Comparison of ENCODE assay signal across 9 cellular contexts in genomic region chr13:39016789-39017188, GRCh38. TPM values are rescaled to one million over a fixed set of nuclear protein-coding genes. Genes with fewer than 3 reads are reported as not detected.
A peak's percentile ranks its signal among the peaks of the same experiment; 100 is the strongest.
DNase-seq lines count a peak whose midpoint lies in the region; ATAC-seq, FAIRE-seq and TF ChIP-seq lines count a peak whose summit lies in the region.
"Had no signal": no experiment of that assay in that cellular context is flagged by ENCODE, and none has a peak within 500 bp of the region (broad histone marks: within the 10 kb centered on the region; RNA-seq: fewer than 3 reads in every experiment).

No MANE protein-coding gene starts in this region.

- peaks cover 20 to 25% of the 10 kb centered on the region in 2 experiments for H3K36me3 ChIP-seq in keratinocyte (ENCODE audit: control insufficient read depth in 2 of 2, extremely low read depth in 1 of 2, insufficient read depth in 2 of 2, low read length in 2 of 2)

- no peaks in the 10 kb centered on the region for H3K9me1 ChIP-seq in keratinocyte (ENCODE audit: control insufficient read depth, extremely low read depth, insufficient read depth, low read length)

- H3K4me2 ChIP-seq in keratinocyte (ENCODE audit: control insufficient read depth, extremely low read depth, insufficient read depth, low read depth, low read length) = no peak overlapping the region

- no peaks in the 10 kb centered on the region for H3K9me3 ChIP-seq in keratinocyte (ENCODE audit: control insufficient read depth, low read depth, low read length)

- ATAC-seq in HG02588 (IDR thresholded peaks at IDR 0.05; ENCODE audit: unreplicated experiment) = peak; percentile 78
- peak; percentile 79 for ATAC-seq in activated naive CD8-positive, alpha-beta T cell treated with anti-CD3 and anti-CD28 coated beads, Interleukin-2, amount 50 U/mL, for 24 hours

- no peak overlapping the region for H3K4me3 ChIP-seq in keratinocyte (ENCODE audit: control insufficient read depth in 2 of 3, extremely low read depth in 1 of 3, insufficient read depth in 2 of 3, low read depth in 1 of 3, low read length in 3 of 3)
- H3K4me3 ChIP-seq: lung had no signal

- H3K27me3 ChIP-seq in keratinocyte (ENCODE audit: control insufficient read depth, extremely low read depth, insufficient read depth, low read length) = no peaks in the 10 kb centered on the region

- H3K9me3 Mint-ChIP-seq in activated naive CD8-positive, alpha-beta T cell treated with anti-CD3 and anti-CD28 coated beads, Interleukin-2, amount 50 U/mL, for 24 hours = no peaks in the 10 kb centered on the region
- no peaks in the 10 kb centered on the region for H3K9me3 Mint-ChIP-seq in Calu3 (ENCODE audit: low read depth, unreplicated experiment)

- no peak overlapping the region for H3K27ac Mint-ChIP-seq in activated naive CD8-positive, alpha-beta T cell treated with anti-CD3 and anti-CD28 coated beads, Interleukin-2, amount 50 U/mL, for 24 hours
- H3K27ac Mint-ChIP-seq in Calu3 (ENCODE audit: unreplicated experiment) = no peak overlapping the region

- peaks cover 58% of the 10 kb centered on the region for H3K36me3 Mint-ChIP-seq in activated naive CD8-positive, alpha-beta T cell treated with anti-CD3 and anti-CD28 coated beads, Interleukin-2, amount 50 U/mL, for 24 hours (ENCODE audit: low read depth)
- H3K36me3 Mint-ChIP-seq in Calu3 (ENCODE audit: insufficient read depth, unreplicated experiment) = peaks cover 32% of the 10 kb centered on the region

- dilution Hi-C loops in keratinocyte (cut with MboI; ENCODE audit: extremely low pct_ligation_motif_present, low sequenced_read_pairs) = no loop called here

- TF ChIP-seq CTCF in GM13976 (IDR thresholded peaks at IDR 0.05; ENCODE audit: borderline replicate concordance, control extremely low read depth, extremely low read depth, insufficient read depth, missing control alignments) = peak; percentile 51
- TF ChIP-seq CTCF in keratinocyte (optimal IDR thresholded peaks at IDR 0.05 in 1 of 3, IDR thresholded peaks at IDR 0.05 in 1 of 3, conservative IDR thresholded peaks at IDR 0.05 in 1 of 3; ENCODE audit: extremely low read depth in 1 of 3, insufficient read depth in 2 of 3, low read length in 3 of 3) = peak; percentile 56 to 75 (median 66)
- no peak for TF ChIP-seq CTCF in Calu3 (IDR thresholded peaks at IDR 0.05; ENCODE audit: unreplicated experiment)

- intact Hi-C loops in Calu3 (cut with micrococcal nuclease; ENCODE audit: unreplicated experiment) = no loop called here

- CTCF ChIA-PET in Calu3 (lab: Charles Lee) = interaction anchor here (0.9 kb wide), 1 partner anchor 36 kb away, joined by 3 read pairs; no protein-coding TSS in a partner anchor

- in situ Hi-C loops in GM13976 (cut with MboI; ENCODE audit: low sequenced_read_pairs, unreplicated experiment) = no loop called here

- peaks cover 4% of the 10 kb centered on the region for H3K4me1 Mint-ChIP-seq in activated naive CD8-positive, alpha-beta T cell treated with anti-CD3 and anti-CD28 coated beads, Interleukin-2, amount 50 U/mL, for 24 hours
- H3K4me1 Mint-ChIP-seq in Calu3 (ENCODE audit: low read depth, unreplicated experiment) = no peaks in the 10 kb centered on the region

- no peaks in the 10 kb centered on the region for H4K20me1 ChIP-seq in keratinocyte (ENCODE audit: control insufficient read depth, extremely low read depth, insufficient read depth, low read length)

- no peaks in the 10 kb centered on the region for H3K4me1 ChIP-seq in keratinocyte (ENCODE audit: control insufficient read depth, extremely low read depth, insufficient read depth, low read length)

- DNase-seq in AML-193 (lab: John Stamatoyannopoulos, UW) (peak; percentile 27 to 28), GM13976 (ENCODE audit: low spot score) (peak; percentile 41), MV-4-11 (lab: John Stamatoyannopoulos, UW) (peak; percentile 9), keratinocyte (ENCODE audit: low read depth, low spot score) (no peak), ureter (ENCODE audit: low spot score) (no peak), Calu3 (no peak)
- no peak for DNase-seq in activated naive CD8-positive, alpha-beta T cell treated with anti-CD3 and anti-CD28 coated beads, Interleukin-2, amount 50 U/mL, for 24 hours

- H3K9ac ChIP-seq in keratinocyte (ENCODE audit: control insufficient read depth, extremely low read depth, insufficient read depth, low read length) = no peak overlapping the region

- H3K27me3 Mint-ChIP-seq in activated naive CD8-positive, alpha-beta T cell treated with anti-CD3 and anti-CD28 coated beads, Interleukin-2, amount 50 U/mL, for 24 hours = no peaks in the 10 kb centered on the region
- H3K27me3 Mint-ChIP-seq in Calu3 (ENCODE audit: unreplicated experiment) = no peaks in the 10 kb centered on the region

- BruUV-seq in Calu3 (replicated peaks; lab: Mats Ljungman, UMichigan) = no TSS peak

- H3K79me2 ChIP-seq in keratinocyte (ENCODE audit: control insufficient read depth, insufficient read depth, low read length) = no peaks in the 10 kb centered on the region

- peak; percentile 85 for FAIRE-seq in keratinocyte (lab: Jason Lieb, UNC)

- no peak overlapping the region for H2AFZ ChIP-seq in keratinocyte (ENCODE audit: control insufficient read depth, low read length)

- H3K27ac ChIP-seq in keratinocyte (ENCODE audit: control insufficient read depth, insufficient read depth, low read length) = no peak overlapping the region

- H3K4me3 Mint-ChIP-seq in activated naive CD8-positive, alpha-beta T cell treated with anti-CD3 and anti-CD28 coated beads, Interleukin-2, amount 50 U/mL, for 24 hours = no peak overlapping the region
- H3K4me3 Mint-ChIP-seq in Calu3 (ENCODE audit: low read depth, unreplicated experiment) = no peak overlapping the region

RNA-seq across cellular contexts. Expression of gene PROSER1, which starts 21.1 kb away (rescaled TPM):
- 7.0 to 16.9 TPM (median 14.5 TPM) in 3 replicates for polyA plus RNA-seq in keratinocyte
- polyA plus RNA-seq in keratinocyte (2011; ENCODE audit: low read depth) = 23.8 TPM
- polyA plus RNA-seq in keratinocyte (2011; cell fraction: cytosol; rRNA removed) = 10.9 and 16.8 TPM in 2 replicates
- 24.9 and 27.2 TPM in 2 replicates for polyA plus RNA-seq in keratinocyte (2011; cell fraction: nucleus; rRNA removed)
- polyA plus RNA-seq in keratinocyte (2012; ENCODE audit: low replicate concordance) = 11.6 and 12.4 TPM in 2 replicates
- polyA minus RNA-seq in keratinocyte = 8.2 to 14.8 TPM (median 12.1 TPM) in 3 replicates
- 11.7 TPM for polyA minus RNA-seq in keratinocyte (2011; cell fraction: cytosol; rRNA and poly(A)+ RNA removed)
- 9.3 and 11.5 TPM in 2 replicates for polyA minus RNA-seq in keratinocyte (2011; cell fraction: nucleus; rRNA and poly(A)+ RNA removed)
- total RNA-seq in ureter (39.6 TPM), Calu3 (2022) (36.0 and 39.5 TPM in 2 replicates)

RNA-seq across cellular contexts. Expression of gene NHLRC3, which starts 21.5 kb away (rescaled TPM):
- 5.4 to 9.6 TPM (median 8.8 TPM) in 3 replicates for polyA plus RNA-seq in keratinocyte
- 2.5 TPM for polyA plus RNA-seq in keratinocyte (2011; ENCODE audit: low read depth)
- 2.1 and 3.1 TPM in 2 replicates for polyA plus RNA-seq in keratinocyte (2011; cell fraction: cytosol; rRNA removed)
- 19.4 and 25.1 TPM in 2 replicates for polyA plus RNA-seq in keratinocyte (2011; cell fraction: nucleus; rRNA removed)
- polyA plus RNA-seq in keratinocyte (2012; ENCODE audit: low replicate concordance) = 5.3 and 5.4 TPM in 2 replicates
- polyA minus RNA-seq in keratinocyte = 2.9 to 9.2 TPM (median 6.6 TPM) in 3 replicates
- polyA minus RNA-seq in keratinocyte (2011; cell fraction: cytosol; rRNA and poly(A)+ RNA removed) = 1.5 TPM
- 9.5 and 15.5 TPM in 2 replicates for polyA minus RNA-seq in keratinocyte (2011; cell fraction: nucleus; rRNA and poly(A)+ RNA removed)
- total RNA-seq in ureter (36.7 TPM), Calu3 (2022) (23.1 and 23.5 TPM in 2 replicates)

RNA-seq across cellular contexts. Expression of gene STOML3, which starts 26.2 kb away (rescaled TPM):
- polyA plus RNA-seq in keratinocyte = 0.04 TPM in 1 of 3 replicates, not detected in the others
- polyA plus RNA-seq in keratinocyte (2011; ENCODE audit: low read depth) = not detected
- not detected in 2 replicates for polyA plus RNA-seq in keratinocyte (2011; cell fraction: cytosol; rRNA removed)
- polyA plus RNA-seq in keratinocyte (2011; cell fraction: nucleus; rRNA removed) = 0.05 TPM in 1 of 2 replicates, not detected in the other
- 0.10 TPM in 1 of 2 replicates, not detected in the other for polyA plus RNA-seq in keratinocyte (2012; ENCODE audit: low replicate concordance)
- polyA minus RNA-seq in keratinocyte = not detected in 3 replicates
- polyA minus RNA-seq in keratinocyte (2011; cell fraction: cytosol; rRNA and poly(A)+ RNA removed) = not detected
- polyA minus RNA-seq in keratinocyte (2011; cell fraction: nucleus; rRNA and poly(A)+ RNA removed) = not detected in 2 replicates
- total RNA-seq in ureter (not detected), Calu3 (2022) (not detected in 2 replicates)

Comparison
In these comparisons a context has a peak if more than half of its experiments do, and no peak if none do; other contexts are left out.
1. DNase-seq: peak in AML-193 (2 of 2), GM13976 (single experiment) and MV-4-11 (single experiment); none in activated naive CD8-positive, alpha-beta T cell treated with anti-CD3 and anti-CD28 coated beads, Interleukin-2, amount 50 U/mL, for 24 hours (single experiment), keratinocyte (single experiment), ureter (single experiment) and Calu3 (single experiment).